In genomic region chr1:206816390-206817287, GRCh38 we compare ENCODE assay signal across 7 cellular contexts. TPM values are rescaled to one million over a fixed set of nuclear protein-coding genes. Genes with fewer than 3 reads are reported as not detected.
DNase-seq lines count a peak whose midpoint lies in the region; ATAC-seq and TF ChIP-seq lines count a peak whose summit lies in the region.

No MANE protein-coding gene starts in this region.

- H3K36me3 Mint-ChIP-seq in T-helper 2 cell treated with Interferon-gamma antibody and Interleukin-4, amounts not matched to agents 5 μg/mL and 100 μg/mL, for 36 hours (ENCODE audit: low read depth), result peaks cover 30% of the 10 kb centered on the region
- H3K36me3 Mint-ChIP-seq in naive B cell, result peaks cover 0 to 7% of the 10 kb centered on the region in 2 donors
- peaks cover 0 to 2% of the 10 kb centered on the region in 2 donors for H3K36me3 Mint-ChIP-seq in CD14-positive monocyte

- H3K27ac Mint-ChIP-seq in T-helper 2 cell treated with Interferon-gamma antibody and Interleukin-4, amounts not matched to agents 5 μg/mL and 100 μg/mL, for 36 hours, result peak overlapping the region; percentile 95
- H3K27ac Mint-ChIP-seq in naive B cell, result peak overlapping the region in 5 of 6 donors; percentile 0 to 79 (median 47)
- peak overlapping the region in 2 of 7 donors; percentile 22 to 67 for H3K27ac Mint-ChIP-seq in CD14-positive monocyte

- TF ChIP-seq CTCF in CD14-positive monocyte (IDR thresholded peaks at IDR 0.05), result no peak

- H3K27me3 Mint-ChIP-seq in T-helper 2 cell treated with Interferon-gamma antibody and Interleukin-4, amounts not matched to agents 5 μg/mL and 100 μg/mL, for 36 hours (ENCODE audit: low read depth), result no peaks in the 10 kb centered on the region
- H3K27me3 Mint-ChIP-seq in naive B cell (no peaks in the 10 kb centered on the region), CD14-positive monocyte (ENCODE audit: low read depth in 3 of 3) (peaks cover 0 to 2% (median 0%) of the 10 kb centered on the region in 3 donors)

- H3K4me1 Mint-ChIP-seq in T-helper 2 cell treated with Interferon-gamma antibody and Interleukin-4, amounts not matched to agents 5 μg/mL and 100 μg/mL, for 36 hours (ENCODE audit: low read depth), result peaks cover 54% of the 10 kb centered on the region
- peaks cover 50 to 54% (median 53%) of the 10 kb centered on the region in 3 donors for H3K4me1 Mint-ChIP-seq in naive B cell
- peaks cover 16% of the 10 kb centered on the region for H3K4me1 Mint-ChIP-seq in CD14-positive monocyte

- ATAC-seq in GM18870 (IDR thresholded peaks at IDR 0.05; ENCODE audit: unreplicated experiment) (peak; percentile 80), HG02623 (IDR thresholded peaks at IDR 0.05; ENCODE audit: unreplicated experiment) (peak; percentile 53), naive B cell (ENCODE audit: low read depth in 2 of 2) (peak; percentile 20 to 37)

- peaks cover 38% of the 10 kb centered on the region for H3K9me3 Mint-ChIP-seq in T-helper 2 cell treated with Interferon-gamma antibody and Interleukin-4, amounts not matched to agents 5 μg/mL and 100 μg/mL, for 36 hours
- peaks cover 3 to 13% (median 7%) of the 10 kb centered on the region in 7 donors for H3K9me3 Mint-ChIP-seq in naive B cell
- H3K9me3 Mint-ChIP-seq in CD14-positive monocyte, result peaks cover 8 to 17% (median 15%) of the 10 kb centered on the region in 7 donors

- peak overlapping the region; percentile 50 for H3K4me3 Mint-ChIP-seq in T-helper 2 cell treated with Interferon-gamma antibody and Interleukin-4, amounts not matched to agents 5 μg/mL and 100 μg/mL, for 36 hours
- H3K4me3 Mint-ChIP-seq in naive B cell, result peak overlapping the region in 3 of 8 donors; percentile 2 to 51 (median 15)
- no peak overlapping the region for H3K4me3 Mint-ChIP-seq in CD14-positive monocyte

- DNase-seq in T-helper 2 cell treated with Interferon-gamma antibody and Interleukin-4, amounts not matched to agents 5 μg/mL and 100 μg/mL, for 36 hours (ENCODE audit: low spot score), result peak; percentile 71
- DNase-seq in naive B cell (no peak), CD14-positive monocyte (ENCODE audit: low spot score) (no peak), 8988T (no peak), NOMO-1 treated with DMSO at 0.1 percent for 48 hours (lab: John Stamatoyannopoulos, UW; ENCODE audit: unreplicated experiment) (no peak)

- intact Hi-C loops in CD14-positive monocyte (cut with micrococcal nuclease), result loop anchor here in 1 of 2 donors (10.0 kb wide), 1 partner anchor 192 kb away; no protein-coding TSS in a partner anchor

RNA-seq across cellular contexts. Expression of gene IL10, which starts 44.3 kb away (rescaled TPM):
- under 1 TPM in 2 of 6 donors, not detected in 4; 0.17 to 0.31 TPM for polyA plus RNA-seq in naive B cell (ENCODE audit: low read depth in 6 of 6)
- polyA plus RNA-seq in CD14-positive monocyte, result 1 to 10 TPM; 4.1 to 7.8 TPM

RNA-seq across cellular contexts. Expression of gene IL19, which starts 46.1 kb away (rescaled TPM):
- polyA plus RNA-seq in naive B cell (ENCODE audit: low read depth in 6 of 6), result not detected
- not detected for polyA plus RNA-seq in CD14-positive monocyte

RNA-seq across cellular contexts. Expression of gene IL20, which starts 48.8 kb away (rescaled TPM):
- polyA plus RNA-seq in naive B cell (ENCODE audit: low read depth in 6 of 6) (not detected), CD14-positive monocyte (not detected)

Comparison
In these comparisons a context has a peak if more than half of its experiments do, and no peak if none do; other contexts are left out.
1. ATAC-seq: peak in every context shown above with its lines; median percentile 80 in GM18870; 53 in HG02623; 28 in naive B cell.